ENCODE assay signal across 9 cellular contexts in the genomic region with DNA sequence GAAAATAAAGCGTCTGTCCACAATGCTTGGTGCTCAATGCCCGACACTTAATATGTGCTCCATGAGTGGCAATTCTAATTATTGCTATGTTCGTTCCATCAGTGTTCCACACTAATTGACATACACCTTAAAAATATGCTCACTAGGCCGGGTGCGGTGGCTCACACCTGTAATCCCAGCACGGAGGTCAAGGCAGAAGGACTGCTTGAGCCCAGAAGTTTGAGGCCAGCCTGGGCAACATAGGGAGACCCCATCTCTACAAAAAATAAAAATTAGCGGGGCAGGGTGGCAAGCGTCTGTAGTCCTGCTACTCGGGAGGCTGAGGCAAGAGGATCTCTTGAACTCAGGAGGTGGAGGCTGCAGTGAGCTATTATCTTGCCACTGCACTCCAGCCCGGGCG. TPM values are rescaled to one million over a fixed set of nuclear protein-coding genes. Genes with fewer than 3 reads are reported as not detected.
DNase-seq lines count a peak whose midpoint lies in the region; ATAC-seq and TF ChIP-seq lines count a peak whose summit lies in the region.
"Had no signal": no experiment of that assay in that cellular context is flagged by ENCODE, and none has a peak within 500 bp of the region (broad histone marks: within the 10 kb centered on the region; RNA-seq: fewer than 3 reads in every experiment).

No MANE protein-coding gene starts in this region.

- BruUV-seq in Calu3 (replicated peaks; lab: Mats Ljungman, UMichigan) (no TSS peak), PC-9 (replicated peaks; lab: Mats Ljungman, UMichigan) (no TSS peak)

- H3K36me3 ChIP-seq in PC-9 (ENCODE audit: low read depth): no peaks in the 10 kb centered on the region

- POLR2A ChIA-PET in PC-9 (lab: Charles Lee; ENCODE audit: unreplicated experiment): no interaction called here

- H3K36me3 Mint-ChIP-seq in Calu3 (ENCODE audit: insufficient read depth, unreplicated experiment): peaks cover 30% of the 10 kb centered on the region
- peaks cover 5% of the 10 kb centered on the region for H3K36me3 Mint-ChIP-seq in endothelial cell (ENCODE audit: low read depth, unreplicated experiment)
- H3K36me3 Mint-ChIP-seq in progenitor cell of endocrine pancreas (ENCODE audit: insufficient read depth): no peaks in the 10 kb centered on the region

- H3K4me1 ChIP-seq in PC-9 (replicated peaks; ENCODE audit: insufficient read depth): peaks cover 15% of the 10 kb centered on the region

- H2AFZ ChIP-seq in PC-9: peak overlapping the region; percentile 97

- peak overlapping the region; percentile 89; the same call in 1 of the 2 replicates for H3K4me3 ChIP-seq in PC-9

- H3K27ac Mint-ChIP-seq in Calu3 (ENCODE audit: unreplicated experiment) (peak overlapping the region; percentile 94), endothelial cell (ENCODE audit: unreplicated experiment) (no peak overlapping the region), progenitor cell of endocrine pancreas (peak overlapping the region; percentile 94)

- H3F3A ChIP-seq in PC-9 (ENCODE audit: insufficient read depth, low read depth): no peaks in the 10 kb centered on the region; the same call in 1 of the 2 replicates

- ATAC-seq in HG03039 (IDR thresholded peaks at IDR 0.05; ENCODE audit: unreplicated experiment) (no peak), HG03521 (IDR thresholded peaks at IDR 0.05; ENCODE audit: unreplicated experiment) (no peak)

- H3K27me3 ChIP-seq in PC-9 (ENCODE audit: insufficient read depth, low read depth): no peaks in the 10 kb centered on the region

- DNase-seq in Calu3: no peak
- no peak for DNase-seq in PC-9
- no peak for DNase-seq in endothelial cell (ENCODE audit: low spot score)
- no peak for DNase-seq in progenitor cell of endocrine pancreas (ENCODE audit: low spot score, unreplicated experiment)
- no peak for DNase-seq in germinal center (ENCODE audit: low spot score)
- DNase-seq in hippocampal formation (lab: John Stamatoyannopoulos, UW): no peak
- DNase-seq: NCI-H1436 treated with DMSO at 0.1 percent for 48 hours had no signal

- CTCF ChIA-PET in Calu3 (lab: Charles Lee) (no interaction called here), PC-9 (lab: Charles Lee) (no interaction called here)

- peaks cover 37% of the 10 kb centered on the region for H3K79me2 ChIP-seq in PC-9 (ENCODE audit: low read depth)

- H3K27ac ChIP-seq in PC-9: no peak overlapping the region

- intact Hi-C loops in Calu3 (cut with micrococcal nuclease; ENCODE audit: unreplicated experiment): loop anchor here (10.0 kb wide), 2 partner anchors 268 to 438 kb away; no protein-coding TSS in a partner anchor
- intact Hi-C loops in PC-9 (cut with micrococcal nuclease; ENCODE audit: unreplicated experiment): loop anchor here (10.0 kb wide), 2 partner anchors 308 to 558 kb away; no protein-coding TSS in a partner anchor

- H3K9me3 ChIP-seq in PC-9 (ENCODE audit: insufficient read depth, low read depth): no peaks in the 10 kb centered on the region

- peaks cover 5% of the 10 kb centered on the region for H4K20me1 ChIP-seq in PC-9 (ENCODE audit: insufficient read depth)

- H3K27me3 Mint-ChIP-seq in Calu3 (ENCODE audit: unreplicated experiment) (no peaks in the 10 kb centered on the region), endothelial cell (ENCODE audit: unreplicated experiment) (peaks cover 5% of the 10 kb centered on the region), progenitor cell of endocrine pancreas (no peaks in the 10 kb centered on the region)

- H3K4me3 Mint-ChIP-seq in Calu3 (ENCODE audit: low read depth, unreplicated experiment) (peak overlapping the region; percentile 96), endothelial cell (ENCODE audit: unreplicated experiment) (peak overlapping the region; percentile 96), progenitor cell of endocrine pancreas (ENCODE audit: low read depth) (peak overlapping the region; percentile 73)

- H3K9me3 Mint-ChIP-seq in Calu3 (ENCODE audit: low read depth, unreplicated experiment) (no peaks in the 10 kb centered on the region), endothelial cell (ENCODE audit: unreplicated experiment) (no peaks in the 10 kb centered on the region), progenitor cell of endocrine pancreas (ENCODE audit: low read depth) (no peaks in the 10 kb centered on the region)

- H3K4me1 Mint-ChIP-seq in Calu3 (ENCODE audit: low read depth, unreplicated experiment) (peaks cover 19% of the 10 kb centered on the region), endothelial cell (ENCODE audit: unreplicated experiment) (peaks cover 18% of the 10 kb centered on the region), progenitor cell of endocrine pancreas (ENCODE audit: low read depth) (peaks cover 15% of the 10 kb centered on the region)

- no peak for TF ChIP-seq CTCF in Calu3 (IDR thresholded peaks at IDR 0.05; ENCODE audit: unreplicated experiment)
- TF ChIP-seq CTCF in PC-9 (conservative IDR thresholded peaks at IDR 0.05): no peak
- no peak for TF ChIP-seq CTCF in endothelial cell (IDR thresholded peaks at IDR 0.05; ENCODE audit: unreplicated experiment)
- TF ChIP-seq CTCF in progenitor cell of endocrine pancreas (IDR thresholded peaks at IDR 0.05; ENCODE audit: unreplicated experiment): no peak

- H3K9me2 ChIP-seq in PC-9 (ENCODE audit: insufficient read depth): no peaks in the 10 kb centered on the region

- peak overlapping the region; percentile 91 for H3K4me2 ChIP-seq in PC-9

RNA-seq across cellular contexts. Expression of a gene that starts 0.6 kb away (rescaled TPM):
- total RNA-seq in Calu3 (2022): 65.7 and 70.2 TPM in 2 replicates
- total RNA-seq in PC-9 (2021): 37.4 and 39.8 TPM in 2 replicates
- 47.9 TPM for total RNA-seq in endothelial cell (ENCODE audit: unreplicated experiment)
- total RNA-seq in progenitor cell of endocrine pancreas: 86.7 and 88.8 TPM in 2 replicates

RNA-seq across cellular contexts. Expression of a gene that starts 26.5 kb away (rescaled TPM):
- 1,147 and 1,267 TPM in 2 replicates for total RNA-seq in Calu3 (2022)
- 1,421 and 1,543 TPM in 2 replicates for total RNA-seq in PC-9 (2021)
- 1,436 TPM for total RNA-seq in endothelial cell (ENCODE audit: unreplicated experiment)
- total RNA-seq in progenitor cell of endocrine pancreas: 1,626 and 1,651 TPM in 2 replicates

RNA-seq across cellular contexts. Expression of a gene that starts 35.9 kb away (rescaled TPM):
- total RNA-seq in Calu3 (2022): 156 and 174 TPM in 2 replicates
- total RNA-seq in PC-9 (2021): 91.2 and 113 TPM in 2 replicates
- total RNA-seq in endothelial cell (ENCODE audit: unreplicated experiment): 97.8 TPM
- total RNA-seq in progenitor cell of endocrine pancreas: 73.8 and 77.3 TPM in 2 replicates
